In genomic region chr13:101757446-101758039, GRCh38 we compare ENCODE assay signal across 8 cellular contexts.
DNase-seq lines count a peak whose midpoint lies in the region; ATAC-seq and TF ChIP-seq lines count a peak whose summit lies in the region.

No MANE protein-coding gene starts in this region.

- POLR2A ChIA-PET in CD4-positive, alpha-beta T cell (lab: Charles Lee), result no interaction called here
- POLR2A ChIA-PET in activated CD4-positive, alpha-beta memory T cell treated with anti-CD3 and anti-CD28 coated beads for 36 hours (lab: Charles Lee), result no interaction called here

- no peaks in the 10 kb centered on the region for H3K27me3 ChIP-seq in prostate gland (replicated peaks; ENCODE audit: insufficient read depth)
- no peaks in the 10 kb centered on the region for H3K27me3 ChIP-seq in CD4-positive, alpha-beta T cell (ENCODE audit: control insufficient read depth, insufficient read depth, low read length)

- no peaks in the 10 kb centered on the region for H3K4me1 Mint-ChIP-seq in CD4-positive, alpha-beta T cell (ENCODE audit: low read depth)
- H3K4me1 Mint-ChIP-seq in activated CD4-positive, alpha-beta memory T cell treated with anti-CD3 and anti-CD28 coated beads for 36 hours (ENCODE audit: low read depth), result no peaks in the 10 kb centered on the region

- H3K4me3 ChIP-seq in fibroblast of mammary gland (ENCODE audit: control insufficient read depth, low read depth, low read length) (no peak overlapping the region), prostate gland (no peak overlapping the region)

- H3K27ac Mint-ChIP-seq in CD4-positive, alpha-beta T cell, result no peak overlapping the region
- no peak overlapping the region for H3K27ac Mint-ChIP-seq in activated CD4-positive, alpha-beta memory T cell treated with anti-CD3 and anti-CD28 coated beads for 36 hours

- H3K27me3 Mint-ChIP-seq in CD4-positive, alpha-beta T cell, result peaks cover 9% of the 10 kb centered on the region
- H3K27me3 Mint-ChIP-seq in activated CD4-positive, alpha-beta memory T cell treated with anti-CD3 and anti-CD28 coated beads for 36 hours, result peaks cover 15% of the 10 kb centered on the region

- H3K36me3 Mint-ChIP-seq in CD4-positive, alpha-beta T cell (ENCODE audit: low read depth), result no peaks in the 10 kb centered on the region
- no peaks in the 10 kb centered on the region for H3K36me3 Mint-ChIP-seq in activated CD4-positive, alpha-beta memory T cell treated with anti-CD3 and anti-CD28 coated beads for 36 hours

- no peak overlapping the region for H3K4me3 Mint-ChIP-seq in CD4-positive, alpha-beta T cell
- H3K4me3 Mint-ChIP-seq in activated CD4-positive, alpha-beta memory T cell treated with anti-CD3 and anti-CD28 coated beads for 36 hours, result no peak overlapping the region

- peak; percentile 88 for ATAC-seq in GM21786 (IDR thresholded peaks at IDR 0.05; ENCODE audit: unreplicated experiment)
- ATAC-seq in CD4-positive, alpha-beta T cell (ENCODE audit: poor library complexity), result no peak

- H3K9me3 Mint-ChIP-seq in CD4-positive, alpha-beta T cell, result no peaks in the 10 kb centered on the region
- H3K9me3 Mint-ChIP-seq in activated CD4-positive, alpha-beta memory T cell treated with anti-CD3 and anti-CD28 coated beads for 36 hours, result no peaks in the 10 kb centered on the region

- H3K4me1 ChIP-seq in prostate gland (replicated peaks), result no peaks in the 10 kb centered on the region

- intact Hi-C loops in prostate gland (cut with DNase I), result loop anchor here (5.0 kb wide), 2 partner anchors 240 to 610 kb away; no protein-coding TSS in a partner anchor
- intact Hi-C loops in CD4-positive, alpha-beta T cell (cut with DNase I, micrococcal nuclease), result loop anchor here (2.0 to 10.0 kb wide), 3 partner anchors 240 to 613 kb away; no protein-coding TSS in a partner anchor
- intact Hi-C loops in activated CD4-positive, alpha-beta memory T cell treated with anti-CD3 and anti-CD28 coated beads for 36 hours (cut with micrococcal nuclease), result loop anchor here (1.0 to 5.0 kb wide), 3 partner anchors 130 to 613 kb away; no protein-coding TSS in a partner anchor

- no peaks in the 10 kb centered on the region for H3K36me3 ChIP-seq in prostate gland

- H3K9me3 ChIP-seq in prostate gland, result no peaks in the 10 kb centered on the region
- no peaks in the 10 kb centered on the region for H3K9me3 ChIP-seq in CD4-positive, alpha-beta T cell (ENCODE audit: control insufficient read depth, low read length)

- TF ChIP-seq CTCF in GM12872 (IDR thresholded peaks at IDR 0.05; ENCODE audit: insufficient read depth, low read depth, low read length) (peak; percentile 48; the same call in 2 of the 3 replicates), fibroblast of mammary gland (conservative IDR thresholded peaks at IDR 0.05; ENCODE audit: control insufficient read depth, insufficient read depth, low read depth, low read length) (peak; percentile 69), prostate gland (IDR thresholded peaks at IDR 0.05) (peak in 3 of 4 experiments; percentile 16 to 53 (median 39))
- TF ChIP-seq CTCF in CD4-positive, alpha-beta T cell (IDR thresholded peaks at IDR 0.05), result no peak

- peak; percentile 51 for DNase-seq in LHCN-M2 (ENCODE audit: low read depth)
- peak; percentile 57 to 68 for DNase-seq in SHP77 (lab: John Stamatoyannopoulos, UW)
- DNase-seq in fibroblast of mammary gland (ENCODE audit: low read depth), result peak; percentile 63
- no peak for DNase-seq in prostate gland (ENCODE audit: low spot score)
- DNase-seq in CD4-positive, alpha-beta T cell, result no peak
- DNase-seq in activated CD4-positive, alpha-beta memory T cell treated with anti-CD3 and anti-CD28 coated beads for 36 hours, result no peak

- H3K27ac ChIP-seq in prostate gland, result no peak overlapping the region
- H3K27ac ChIP-seq in CD4-positive, alpha-beta T cell (ENCODE audit: low read depth, low read length), result no peak overlapping the region

- no peak for TF ChIP-seq POLR2A in prostate gland (IDR thresholded peaks at IDR 0.05)

- 7% methylated on average over 1 of the region's 1 CpG for WGBS in prostate gland

- CTCF ChIA-PET in CD4-positive, alpha-beta T cell (lab: Charles Lee), result interaction anchor here (3.1 kb wide), 1 partner anchor 612 kb away, joined by 7 read pairs; no protein-coding TSS in a partner anchor
- CTCF ChIA-PET in activated CD4-positive, alpha-beta memory T cell treated with anti-CD3 and anti-CD28 coated beads for 36 hours (lab: Charles Lee), result interaction anchor here (0.6 to 3.6 kb wide), 11 partner anchors 10 to 613 kb away, joined by 3 to 29 read pairs (median 4); no protein-coding TSS in a partner anchor

Comparison
In these comparisons a context has a peak if more than half of its experiments do, and no peak if none do; other contexts are left out.
1. DNase-seq: peak in LHCN-M2 (single experiment), SHP77 (2 of 2) and fibroblast of mammary gland (single experiment); none in prostate gland (single experiment), CD4-positive, alpha-beta T cell (0 of 10) and activated CD4-positive, alpha-beta memory T cell treated with anti-CD3 and anti-CD28 coated beads for 36 hours (single experiment).